Comparison of ENCODE assay signal across 17 cellular contexts in genomic region chr17:72474740-72475477, GRCh38.
DNase-seq lines count a peak whose midpoint lies in the region; FAIRE-seq and TF ChIP-seq lines count a peak whose summit lies in the region.
"Had no signal": no experiment of that assay in that cellular context is flagged by ENCODE, and none has a peak within 500 bp of the region (broad histone marks: within the 10 kb centered on the region; RNA-seq: fewer than 3 reads in every experiment).

No MANE protein-coding gene starts in this region.

- 100% methylated on average over 5 of the region's 5 CpGs for WGBS in mammary epithelial cell (ENCODE audit: low coverage, missing lambda C conversion rate)
- WGBS in H1 (ENCODE audit: extremely low coverage in 1 of 2, insufficient coverage in 1 of 2, insufficient read length in 1 of 2, insufficient replicate concordance in 2 of 2, low coverage in 1 of 2, low lambda C conversion rate in 2 of 2, missing lambda C conversion rate in 1 of 2), 2 experiments = 83% methylated on average over 5 of the region's 5 CpGs; no CpG with 5 or more reads in 1 of the 2 experiments

- TF ChIP-seq CTCF in mammary epithelial cell (conservative IDR thresholded peaks at IDR 0.05 in 1 of 2, IDR thresholded peaks at IDR 0.05 in 1 of 2; ENCODE audit: extremely low read depth in 1 of 2, insufficient read depth in 1 of 2, low read depth in 1 of 2, low read length in 2 of 2) = no peak
- TF ChIP-seq CTCF in MCF 10A (IDR thresholded peaks at IDR 0.05; ENCODE audit: unreplicated experiment) = no peak
- TF ChIP-seq CTCF in H1 (IDR thresholded peaks at IDR 0.05; ENCODE audit: control extremely low read depth in 1 of 3, insufficient read depth in 1 of 3, low read depth in 1 of 3, low read length in 3 of 3) = no peak

- H3K36me3 ChIP-seq in mammary epithelial cell (ENCODE audit: insufficient read depth, low read length) = no peaks in the 10 kb centered on the region
- H3K36me3 ChIP-seq in H1 (ENCODE audit: control insufficient read depth in 2 of 4, insufficient read depth in 4 of 4, low read length in 3 of 4) = no peaks in the 10 kb centered on the region

- H3K36me3 Mint-ChIP-seq in MCF 10A (ENCODE audit: insufficient read depth, unreplicated experiment) = peaks cover 51% of the 10 kb centered on the region

- H3K9ac ChIP-seq in mammary epithelial cell (ENCODE audit: insufficient read depth, low read length) (no peak overlapping the region), H1 (replicated peaks in 1 of 4; ENCODE audit: extremely low read depth in 1 of 4, low read depth in 3 of 4, low read length in 3 of 4) (no peak overlapping the region; a peak in 2 of 7 replicates)
- H3K9ac ChIP-seq: parathyroid adenoma had no signal

- no peaks in the 10 kb centered on the region for H3K79me1 ChIP-seq in H1 (ENCODE audit: low read depth, low read length)

- H2BK120ac ChIP-seq in H1 (replicated peaks; ENCODE audit: low read depth, low read length) = peak overlapping the region; percentile 75

- no peak overlapping the region for H4K8ac ChIP-seq in H1 (ENCODE audit: extremely low read depth, insufficient read depth, low read length)

- H2BK12ac ChIP-seq in H1 (ENCODE audit: low read depth, low read length) = peak overlapping the region; percentile 51; the same call in 1 of the 2 replicates

- H2AK5ac ChIP-seq in H1 (ENCODE audit: low read depth, low read length) = 0 out of 2 replicates have a peak overlapping the region, but pooled peaks have one; percentile 7

- H4K5ac ChIP-seq in H1 (ENCODE audit: insufficient read length, low read depth, low read length) = peak overlapping the region; percentile 65

- H2BK5ac ChIP-seq in H1 (ENCODE audit: low read depth, low read length) = peak overlapping the region; percentile 80; the same call in 1 of the 2 replicates

- H3K4ac ChIP-seq in H1 (replicated peaks; ENCODE audit: insufficient read length, low read depth, low read length) = peak overlapping the region; percentile 17

- H3K27me3 ChIP-seq in mammary epithelial cell (ENCODE audit: insufficient read depth, low read length) (no peaks in the 10 kb centered on the region), H1 (replicated peaks in 1 of 4; ENCODE audit: control insufficient read depth in 3 of 4, extremely low read depth in 1 of 4, insufficient read depth in 3 of 4, low read length in 3 of 4) (no peaks in the 10 kb centered on the region)
- H3K27me3 ChIP-seq: testis had no signal

- no peak overlapping the region for H3K27ac Mint-ChIP-seq in MCF 10A (ENCODE audit: low read depth, unreplicated experiment)

- H3K4me3 Mint-ChIP-seq in MCF 10A (ENCODE audit: unreplicated experiment) = no peak overlapping the region

- no peak for TF ChIP-seq POLR2A in H1 (IDR thresholded peaks at IDR 0.05; ENCODE audit: control extremely low read depth in 1 of 2, low read depth in 2 of 2, low read length in 2 of 2)

- H4K20me1 ChIP-seq in mammary epithelial cell (ENCODE audit: insufficient read depth, low read length) = peaks cover 6% of the 10 kb centered on the region
- no peaks in the 10 kb centered on the region for H4K20me1 ChIP-seq in H1 (replicated peaks in 1 of 2; ENCODE audit: control insufficient read depth in 1 of 2, insufficient read depth in 2 of 2, low read length in 2 of 2)

- no peak for TF ChIP-seq RAD21 in H1 (IDR thresholded peaks at IDR 0.05 in 1 of 2, conservative IDR thresholded peaks at IDR 0.05 in 1 of 2; ENCODE audit: low read depth in 2 of 2, low read length in 2 of 2)

- H2AFZ ChIP-seq in mammary epithelial cell (ENCODE audit: low read depth, low read length) (no peak overlapping the region), H1 (ENCODE audit: low read length) (peak overlapping the region; percentile 4; the same call in 1 of the 2 replicates)
- H2AFZ ChIP-seq: parathyroid adenoma had no signal

- H3K9me3 Mint-ChIP-seq in MCF 10A (ENCODE audit: unreplicated experiment) = no peaks in the 10 kb centered on the region

- DNase-seq in mammary epithelial cell (peak; percentile 53), MCF 10A (ENCODE audit: unreplicated experiment) (no peak), H1 (ENCODE audit: low read depth in 1 of 2, low spot score in 2 of 2) (no peak), mucosa of gallbladder (ENCODE audit: low spot score) (peak; percentile 42), SIG-M5 (lab: John Stamatoyannopoulos, UW) (no peak), HuH-7.5 (ENCODE audit: low spot score) (no peak), amygdala (lab: John Stamatoyannopoulos, UW) (no peak)
- no peak for DNase-seq in stimulated activated naive CD4-positive, alpha-beta T cell treated with Interleukin-2 at 50 U/mL for 16 hours (lab: John Stamatoyannopoulos, UW)
- DNase-seq: 8988T; activated CD4-positive, alpha-beta T cell treated with anti-CD3 and anti-CD28 coated beads for 4 hours; activated CD8-positive, alpha-beta memory T cell treated with anti-CD3 and anti-CD28 coated beads, Interleukin-2, amount 50 U/mL, for 48 hours; NCI-H1930; SHP77 treated with DMSO at 0.1 percent for 48 hours; testis had no signal

- BruUV-seq in mammary epithelial cell (replicated peaks; lab: Mats Ljungman, UMichigan) (no TSS peak), MCF 10A (replicated peaks; lab: Mats Ljungman, UMichigan) (no TSS peak)

- peak overlapping the region; percentile 33; the same call in 1 of the 2 replicates for H2BK15ac ChIP-seq in H1 (ENCODE audit: low read length)

- H3K23me2 ChIP-seq in H1 (ENCODE audit: low read depth, low read length) = no peaks in the 10 kb centered on the region

- POLR2A ChIA-PET in MCF 10A (lab: Yijun Ruan, JAX) = no interaction called here
- POLR2A ChIA-PET in H1 (lab: Charles Lee; ENCODE audit: partially characterized antibody) = interaction anchor here (1.0 to 1.9 kb wide), 3 partner anchors 9 to 64 kb away, joined by 3 to 9 read pairs (median 3); no protein-coding TSS in a partner anchor

- H3K79me2 ChIP-seq in mammary epithelial cell (ENCODE audit: insufficient read depth, low read length) (peaks cover 94% of the 10 kb centered on the region), H1 (ENCODE audit: control insufficient read depth in 1 of 2, insufficient read depth in 2 of 2, low read length in 2 of 2) (no peaks in the 10 kb centered on the region)
- H3K79me2 ChIP-seq: parathyroid adenoma had no signal

- intact Hi-C loops in mammary epithelial cell (cut with micrococcal nuclease) = no loop called here
- intact Hi-C loops in MCF 10A (cut with micrococcal nuclease) = no loop called here

- peak overlapping the region; percentile 94 for H2BK20ac ChIP-seq in H1 (ENCODE audit: low read length)

- H3K27ac ChIP-seq in mammary epithelial cell (ENCODE audit: insufficient read depth, low read depth, low read length) (no peak overlapping the region), H1 (ENCODE audit: low read depth, low read length) (0 out of 2 replicates have a peak overlapping the region, but pooled peaks have one; percentile 91)
- H3K27ac ChIP-seq: C4-2B, parathyroid adenoma, testis had no signal

- dilution Hi-C loops in mammary epithelial cell (cut with HindIII; ENCODE audit: low sequenced_read_pairs) = no loop called here

- H3K4me1 ChIP-seq in mammary epithelial cell (ENCODE audit: insufficient read depth, low read length) = peaks cover 10% of the 10 kb centered on the region
- peaks cover 13 to 31% (median 27%) of the 10 kb centered on the region in 4 experiments; a peak in 6 of 7 replicates for H3K4me1 ChIP-seq in H1 (replicated peaks in 1 of 4; ENCODE audit: control insufficient read depth in 3 of 4, insufficient read depth in 4 of 4, low read length in 3 of 4)
- H3K4me1 ChIP-seq: parathyroid adenoma, testis had no signal

- H3K4me2 ChIP-seq in mammary epithelial cell (ENCODE audit: insufficient read depth, low read depth, low read length) (no peak overlapping the region), H1 (ENCODE audit: insufficient read depth in 1 of 2, low read depth in 2 of 2, low read length in 2 of 2) (peak overlapping the region; percentile 42 to 63; a peak in 3 of 4 replicates)
- H3K4me2 ChIP-seq: smooth muscle cell had no signal

- TF ChIP-seq EP300 in H1 (IDR thresholded peaks at IDR 0.05; ENCODE audit: borderline replicate concordance in 1 of 2, low read depth in 2 of 2, low read length in 2 of 2) = no peak

- H3K27me3 Mint-ChIP-seq in MCF 10A (ENCODE audit: insufficient read depth, unreplicated experiment) = no peaks in the 10 kb centered on the region

- H3K23ac ChIP-seq in H1 (ENCODE audit: insufficient read length) = no peak overlapping the region

- peak overlapping the region; percentile 91 for H4K91ac ChIP-seq in H1 (replicated peaks; ENCODE audit: insufficient read length, low read length)

- H3K4me1 Mint-ChIP-seq in MCF 10A (ENCODE audit: insufficient read depth, unreplicated experiment) = peaks cover 6% of the 10 kb centered on the region

- H3K9me3 ChIP-seq in mammary epithelial cell (replicated peaks; ENCODE audit: insufficient read depth, low read length) = no peaks in the 10 kb centered on the region
- no peaks in the 10 kb centered on the region for H3K9me3 ChIP-seq in H1 (ENCODE audit: insufficient read depth in 2 of 2, low read depth in 1 of 2, low read length in 1 of 2)
- H3K9me3 ChIP-seq: testis had no signal

- H3K56ac ChIP-seq in H1 (replicated peaks; ENCODE audit: insufficient read length, low read depth, low read length) = no peak overlapping the region

- no peak overlapping the region for H3K14ac ChIP-seq in H1 (ENCODE audit: insufficient read length)

- H3K4me3 ChIP-seq in mammary epithelial cell (replicated peaks in 1 of 3; ENCODE audit: insufficient read depth in 1 of 3, low read depth in 2 of 3, low read length in 3 of 3) (no peak overlapping the region), H1 (ENCODE audit: extremely low read depth in 1 of 4, insufficient read depth in 2 of 4, low read depth in 3 of 4, low read length in 4 of 4) (peak overlapping the region in 1 of 4 experiments; percentile 45; a peak in 1 of 8 replicates)
- H3K4me3 ChIP-seq: smooth muscle cell, testis had no signal

- H3K18ac ChIP-seq in H1 (ENCODE audit: extremely low read depth, low read length) = peak overlapping the region; percentile 28; the same call in 1 of the 2 replicates

- FAIRE-seq in H1 (lab: Jason Lieb, UNC) = no peak

- CTCF ChIA-PET in mammary epithelial cell (lab: Charles Lee; ENCODE audit: low non-redundant PET) = no interaction called here
- CTCF ChIA-PET in MCF 10A (lab: Yijun Ruan, JAX) = interaction anchor here (1.0 kb wide), 1 partner anchor 46 kb away, joined by 4 read pairs; no protein-coding TSS in a partner anchor
- CTCF ChIA-PET in H1 (lab: Charles Lee; ENCODE audit: partially characterized antibody) = interaction anchor here (0.7 to 1.2 kb wide), 2 partner anchors 37 to 367 kb away, joined by 3 read pairs; no protein-coding TSS in a partner anchor

- in situ Hi-C loops in mammary epithelial cell (cut with MboI; ENCODE audit: low sequenced_read_pairs in 2 of 2) = no loop called here

TF ChIP-seq in H1, 55 proteins besides CTCF, POLR2A, EP300 and RAD21 (continues in another document):
- TF ChIP-seq GABPA (IDR thresholded peaks at IDR 0.05; ENCODE audit: borderline replicate concordance, insufficient read depth, low read length) (no peak), CHD1 (IDR thresholded peaks at IDR 0.05; ENCODE audit: low read depth, low read length) (no peak), ASH2L (IDR thresholded peaks at IDR 0.05; ENCODE audit: low read length) (no peak), NRF1 (IDR thresholded peaks at IDR 0.05; ENCODE audit: low read depth, low read length) (no peak), POLR2AphosphoS5 (IDR thresholded peaks at IDR 0.05; ENCODE audit: low read depth, low read length) (no peak), EZH2 (IDR thresholded peaks at IDR 0.05; ENCODE audit: low read depth, low read length, severe bottlenecking) (no peak)

Comparison
In these comparisons a context has a peak if more than half of its experiments do, and no peak if none do; other contexts are left out.
1. DNase-seq: peak in mammary epithelial cell (single experiment) and mucosa of gallbladder (single experiment); none in MCF 10A (single experiment), H1 (0 of 2), stimulated activated naive CD4-positive, alpha-beta T cell treated with Interleukin-2 at 50 U/mL for 16 hours (single experiment), SIG-M5 (single experiment), HuH-7.5 (single experiment) and amygdala (0 of 56).